Comparison of ENCODE assay signal across 12 cellular contexts in the genomic region with DNA sequence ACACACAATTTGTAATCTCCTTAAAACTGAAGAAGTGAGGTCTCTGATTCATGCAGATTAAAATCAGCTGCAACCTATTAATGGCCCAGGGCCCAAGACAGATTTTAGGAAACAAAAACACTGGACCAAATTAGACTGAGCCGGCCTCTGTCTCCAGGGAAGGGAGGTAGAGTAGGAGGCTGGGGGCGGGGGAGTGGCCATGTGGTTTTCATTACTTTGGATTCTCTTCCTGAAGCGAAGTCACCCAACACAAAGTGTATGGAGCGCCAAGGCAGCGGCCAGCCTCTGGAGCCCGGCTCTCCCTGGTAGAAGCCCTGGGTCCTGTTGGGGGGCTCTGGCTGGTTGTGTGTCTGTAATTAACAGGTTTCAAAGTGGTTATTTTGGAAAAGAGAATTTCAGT.
DNase-seq lines count a peak whose midpoint lies in the region; ATAC-seq and TF ChIP-seq lines count a peak whose summit lies in the region.
"Had no signal": no experiment of that assay in that cellular context is flagged by ENCODE, and none has a peak within 500 bp of the region (broad histone marks: within the 10 kb centered on the region; RNA-seq: fewer than 3 reads in every experiment).

No MANE protein-coding gene starts in this region.

- H3K27ac ChIP-seq in breast epithelium = peak overlapping the region; percentile 89 to 91
- H3K27ac ChIP-seq in mesenchymal stem cell (ENCODE audit: low read length, poor library complexity, severe bottlenecking) = no peak overlapping the region
- peak overlapping the region; percentile 37 to 63 for H3K27ac ChIP-seq in testis
- no peak overlapping the region for H3K27ac ChIP-seq in foreskin keratinocyte
- H3K27ac ChIP-seq in effector memory CD4-positive, alpha-beta T cell (ENCODE audit: insufficient read depth, low read length, poor library complexity, severe bottlenecking) = no peak overlapping the region

- no peak overlapping the region for H3K4me2 ChIP-seq in mesenchymal stem cell (ENCODE audit: low read length, poor library complexity, severe bottlenecking)

- H3K36me3 ChIP-seq in breast epithelium (no peaks in the 10 kb centered on the region), mesenchymal stem cell (ENCODE audit: control insufficient read depth in 1 of 2, insufficient read depth in 2 of 2, low read depth in 1 of 2, low read length in 2 of 2) (no peaks in the 10 kb centered on the region), testis (ENCODE audit: low read depth, missing control alignments) (no peaks in the 10 kb centered on the region)
- H3K36me3 ChIP-seq in effector memory CD4-positive, alpha-beta T cell (ENCODE audit: control insufficient read depth, insufficient read depth, low read length) = no peaks in the 10 kb centered on the region

- no peak overlapping the region for H2AFZ ChIP-seq in mesenchymal stem cell (ENCODE audit: low read depth, low read length)

- peak overlapping the region; percentile 98 for H2BK120ac ChIP-seq in mesenchymal stem cell (ENCODE audit: low read depth, low read length)

- intact Hi-C loops in breast epithelium (cut with DNase I; ENCODE audit: low total_unique reads) (no loop called here), testis (cut with DNase I; ENCODE audit: low total_unique reads) (no loop called here)

- peak overlapping the region; percentile 85 for H4K8ac ChIP-seq in mesenchymal stem cell (ENCODE audit: low read length)

- H3K4me1 ChIP-seq in breast epithelium (peaks cover 28 to 52% of the 10 kb centered on the region in 2 donors), mesenchymal stem cell (ENCODE audit: control insufficient read depth, insufficient read depth, low read depth, low read length) (peaks cover 8% of the 10 kb centered on the region), testis (peaks cover 29% of the 10 kb centered on the region), foreskin keratinocyte (peaks cover 47% of the 10 kb centered on the region)
- peaks cover 35% of the 10 kb centered on the region for H3K4me1 ChIP-seq in effector memory CD4-positive, alpha-beta T cell (ENCODE audit: control insufficient read depth, insufficient read depth, low read length, poor library complexity, severe bottlenecking)

- H3K9ac ChIP-seq in mesenchymal stem cell (ENCODE audit: low read length) = peak overlapping the region; percentile 74

- no peaks in the 10 kb centered on the region for H3K27me3 ChIP-seq in breast epithelium
- no peaks in the 10 kb centered on the region for H3K27me3 ChIP-seq in mesenchymal stem cell (ENCODE audit: control insufficient read depth in 1 of 2, insufficient read depth in 1 of 2, low read length in 2 of 2)
- H3K27me3 ChIP-seq in testis = no peaks in the 10 kb centered on the region
- no peaks in the 10 kb centered on the region for H3K27me3 ChIP-seq in foreskin keratinocyte
- no peaks in the 10 kb centered on the region for H3K27me3 ChIP-seq in effector memory CD4-positive, alpha-beta T cell (replicated peaks; ENCODE audit: control insufficient read depth, insufficient read depth, low read length, poor library complexity, severe bottlenecking)

- peak overlapping the region; percentile 91 for H4K91ac ChIP-seq in mesenchymal stem cell (ENCODE audit: low read length)

- peak; percentile 90 for DNase-seq in GM03348 (ENCODE audit: low spot score)
- DNase-seq in breast epithelium (ENCODE audit: low spot score in 2 of 2) = peak in 1 of 2 donors; percentile 69
- peak; percentile 61 for DNase-seq in mesenchymal stem cell
- peak; percentile 38 for DNase-seq in testis
- DNase-seq in foreskin keratinocyte = no peak
- DNase-seq in effector memory CD4-positive, alpha-beta T cell = no peak
- no peak for DNase-seq in amygdala (lab: John Stamatoyannopoulos, UW)
- DNase-seq: activated CD8-positive, alpha-beta memory T cell treated with anti-CD3 and anti-CD28 coated beads, Interleukin-2, amount 50 U/mL, for 4 hours; NCI-H1105; SIG-M5; stimulated activated CD4-positive, alpha-beta T cell treated with anti-CD3 and anti-CD28 coated beads, Interleukin-4, amount 100 ng/mL, for 24 hours had no signal

- no peak for ATAC-seq in foreskin keratinocyte
- ATAC-seq in HG02588 (IDR thresholded peaks at IDR 0.05; ENCODE audit: unreplicated experiment) = no peak

- H3K23ac ChIP-seq in mesenchymal stem cell (ENCODE audit: low read length in 2 of 2) = no peak overlapping the region

- H3K9me3 ChIP-seq in breast epithelium (no peaks in the 10 kb centered on the region), mesenchymal stem cell (ENCODE audit: control insufficient read depth, low read length) (no peaks in the 10 kb centered on the region), testis (no peaks in the 10 kb centered on the region)
- H3K9me3 ChIP-seq in effector memory CD4-positive, alpha-beta T cell (ENCODE audit: control insufficient read depth, low read length) = no peaks in the 10 kb centered on the region

- 73% methylated on average over 6 of the region's 6 CpGs for WGBS in mesenchymal stem cell
- WGBS in testis, 2 donors = 70 to 73% methylated on average over 6 of the region's 6 CpGs

- peak overlapping the region; percentile 44 for H2BK15ac ChIP-seq in mesenchymal stem cell (ENCODE audit: low read depth, poor library complexity, severe bottlenecking)

- TF ChIP-seq POLR2A in breast epithelium (IDR thresholded peaks at IDR 0.05) = no peak
- TF ChIP-seq POLR2A in testis (IDR thresholded peaks at IDR 0.05) = no peak

- H2AK5ac ChIP-seq in mesenchymal stem cell (ENCODE audit: low read length, severe bottlenecking) = no peak overlapping the region

- peak overlapping the region; percentile 79 to 97 for H2BK12ac ChIP-seq in mesenchymal stem cell (ENCODE audit: low read length in 2 of 2)

- peak overlapping the region; percentile 79 to 95 for H3K4ac ChIP-seq in mesenchymal stem cell (ENCODE audit: low read depth in 1 of 2, low read length in 2 of 2)

- no peak overlapping the region for H2BK5ac ChIP-seq in mesenchymal stem cell (ENCODE audit: low read depth, low read length, poor library complexity, severe bottlenecking)

- peak overlapping the region; percentile 83 to 93 for H3K18ac ChIP-seq in mesenchymal stem cell (ENCODE audit: low read depth in 1 of 2, low read length in 2 of 2)

- H3K4me3 ChIP-seq in breast epithelium (no peak overlapping the region), mesenchymal stem cell (ENCODE audit: insufficient read depth in 1 of 2, low read depth in 1 of 2, low read length in 2 of 2) (no peak overlapping the region), testis (no peak overlapping the region)
- no peak overlapping the region for H3K4me3 ChIP-seq in effector memory CD4-positive, alpha-beta T cell (ENCODE audit: insufficient read depth, low read depth, low read length, poor library complexity, severe bottlenecking)

- no peak overlapping the region for H3K14ac ChIP-seq in mesenchymal stem cell (ENCODE audit: low read length in 2 of 2)

- TF ChIP-seq CTCF in breast epithelium (IDR thresholded peaks at IDR 0.05) (no peak), testis (IDR thresholded peaks at IDR 0.05) (no peak), foreskin keratinocyte (conservative IDR thresholded peaks at IDR 0.05) (no peak)

- H3K79me1 ChIP-seq in mesenchymal stem cell (replicated peaks; ENCODE audit: low read length, poor library complexity, severe bottlenecking) = no peaks in the 10 kb centered on the region

Comparison
In these comparisons a context has a peak if more than half of its experiments do, and no peak if none do; other contexts are left out.
1. DNase-seq: peak in GM03348 (single experiment), mesenchymal stem cell (single experiment) and testis (single experiment); none in foreskin keratinocyte (0 of 2), effector memory CD4-positive, alpha-beta T cell (0 of 3) and amygdala (0 of 56).
2. H3K27ac ChIP-seq: peak in breast epithelium (2 of 2) and testis (2 of 2); none in mesenchymal stem cell (single experiment), foreskin keratinocyte (single experiment) and effector memory CD4-positive, alpha-beta T cell (single experiment).